ENCODE assay signal across 1 cellular context in the genomic region with DNA sequence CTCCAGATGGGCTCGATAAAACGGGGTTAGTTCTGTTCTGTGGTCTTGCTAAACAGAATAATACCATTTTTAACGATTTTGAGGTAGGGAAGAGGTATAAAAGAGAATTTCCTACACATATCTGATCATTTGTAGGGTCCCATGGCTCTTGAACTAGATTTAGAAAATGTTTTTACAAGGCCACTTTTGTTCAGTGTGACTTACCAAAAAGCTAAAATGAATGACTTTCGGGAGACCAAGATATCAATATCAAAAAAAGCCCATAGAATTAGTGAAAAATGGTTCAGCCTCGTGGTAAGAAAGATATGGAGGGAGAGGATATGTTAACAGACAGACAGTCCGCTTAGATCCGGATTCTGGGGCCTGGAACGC.
TF ChIP-seq lines count a peak whose summit lies in the region.

No MANE protein-coding gene starts in this region.

TF ChIP-seq in IMR-90, 13 proteins besides CTCF, POLR2A, EP300 and RAD21:
- TF ChIP-seq MAFK (IDR thresholded peaks at IDR 0.05; ENCODE audit: low read depth, low read length) (no peak), MXI1 (IDR thresholded peaks at IDR 0.05; ENCODE audit: borderline replicate concordance, low read depth, low read length) (no peak), MAZ (IDR thresholded peaks at IDR 0.05; ENCODE audit: borderline replicate concordance, low read depth, low read length) (no peak), SMC3 (IDR thresholded peaks at IDR 0.05; ENCODE audit: low read depth, low read length) (no peak), RCOR1 (IDR thresholded peaks at IDR 0.05; ENCODE audit: insufficient replicate concordance, low read length) (no peak), BHLHE40 (IDR thresholded peaks at IDR 0.05; ENCODE audit: low read depth, low read length) (no peak), RFX5 (IDR thresholded peaks at IDR 0.05; ENCODE audit: low read depth, low read length) (no peak), NFE2L2 (IDR thresholded peaks at IDR 0.05; ENCODE audit: low read depth, low read length) (no peak), CEBPB (IDR thresholded peaks at IDR 0.05; ENCODE audit: low read depth, low read length) (no peak), FOS (IDR thresholded peaks at IDR 0.05; ENCODE audit: low read depth, low read length) (no peak)
- TF ChIP-seq, protein P1, sequence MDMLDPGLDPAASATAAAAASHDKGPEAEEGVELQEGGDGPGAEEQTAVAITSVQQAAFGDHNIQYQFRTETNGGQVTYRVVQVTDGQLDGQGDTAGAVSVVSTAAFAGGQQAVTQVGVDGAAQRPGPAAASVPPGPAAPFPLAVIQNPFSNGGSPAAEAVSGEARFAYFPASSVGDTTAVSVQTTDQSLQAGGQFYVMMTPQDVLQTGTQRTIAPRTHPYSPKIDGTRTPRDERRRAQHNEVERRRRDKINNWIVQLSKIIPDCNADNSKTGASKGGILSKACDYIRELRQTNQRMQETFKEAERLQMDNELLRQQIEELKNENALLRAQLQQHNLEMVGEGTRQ (IDR thresholded peaks at IDR 0.05; ENCODE audit: low read depth, low read length): no peak
